ENCODE assay signal across 8 cellular contexts in the genomic region with DNA sequence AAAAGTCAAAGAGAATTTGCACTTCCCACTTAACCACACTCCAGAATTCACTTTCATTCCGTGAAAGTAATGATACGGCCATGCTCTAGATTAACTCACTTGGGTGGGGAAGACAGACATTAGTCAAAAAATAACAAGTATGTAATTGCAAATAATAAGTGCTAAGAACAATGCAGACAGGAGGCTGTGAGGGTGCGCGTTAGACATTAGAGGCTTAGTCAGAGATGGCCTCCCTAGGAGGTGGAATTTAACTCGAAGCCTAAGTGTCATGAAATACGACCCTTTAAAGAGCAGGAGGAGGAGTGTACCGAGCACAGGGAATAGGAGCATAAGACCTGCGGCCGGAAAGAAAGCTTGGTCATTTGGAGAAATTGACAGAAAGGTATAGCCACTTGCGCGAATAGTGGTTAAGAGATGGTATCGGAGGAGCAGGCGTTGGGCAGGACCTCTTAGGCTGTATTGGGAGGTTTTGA. TPM values are rescaled to one million over a fixed set of nuclear protein-coding genes. Genes with fewer than 3 reads are reported as not detected.
DNase-seq lines count a peak whose midpoint lies in the region; ATAC-seq and TF ChIP-seq lines count a peak whose summit lies in the region.

No MANE protein-coding gene starts in this region.

- H4K91ac ChIP-seq in trophoblast cell (ENCODE audit: low read depth, low read length) = peak overlapping the region; percentile 27

- no peak overlapping the region for H3K23ac ChIP-seq in trophoblast cell (ENCODE audit: low read length)

- no peak overlapping the region for H2BK120ac ChIP-seq in trophoblast cell (ENCODE audit: insufficient read depth, low read length, poor library complexity)

- no peak overlapping the region for H3K4me3 Mint-ChIP-seq in activated CD4-positive, alpha-beta T cell treated with anti-CD3 and anti-CD28 coated beads for 36 hours

- intact Hi-C loops in activated CD4-positive, alpha-beta T cell treated with anti-CD3 and anti-CD28 coated beads for 36 hours (cut with DNase I, micrococcal nuclease) = loop anchor here (2.0 to 10.0 kb wide), 6 partner anchors 83 to 1047 kb away; partner anchors contain the start of genes AMDHD1 (in 2 of the 2), CCDC38 (in 2 of the 2), CDK17 (in 1 of the 2) and METAP2 (in 1 of the 2)

- H3K27ac ChIP-seq in fibroblast of lung (ENCODE audit: insufficient read depth, low read length) (peak overlapping the region; percentile 82), trophoblast cell (ENCODE audit: low read depth, low read length) (no peak overlapping the region)

- H3K9me3 Mint-ChIP-seq in activated CD4-positive, alpha-beta T cell treated with anti-CD3 and anti-CD28 coated beads for 36 hours (ENCODE audit: low read depth) = no peaks in the 10 kb centered on the region

- peaks cover 3% of the 10 kb centered on the region for H3K27me3 Mint-ChIP-seq in activated CD4-positive, alpha-beta T cell treated with anti-CD3 and anti-CD28 coated beads for 36 hours

- H4K8ac ChIP-seq in trophoblast cell (ENCODE audit: low read depth, low read length) = peak overlapping the region; percentile 65

- no peak overlapping the region for H3K27ac Mint-ChIP-seq in activated CD4-positive, alpha-beta T cell treated with anti-CD3 and anti-CD28 coated beads for 36 hours

- no peak overlapping the region for H3K14ac ChIP-seq in trophoblast cell (ENCODE audit: low read length)

- TF ChIP-seq CTCF in fibroblast of lung (conservative IDR thresholded peaks at IDR 0.05 in 1 of 2, IDR thresholded peaks at IDR 0.05 in 1 of 2; ENCODE audit: low read depth in 1 of 2, low read length in 2 of 2) = no peak

- peaks cover 33% of the 10 kb centered on the region for H3K36me3 Mint-ChIP-seq in activated CD4-positive, alpha-beta T cell treated with anti-CD3 and anti-CD28 coated beads for 36 hours (ENCODE audit: low read depth)

- peaks cover 28% of the 10 kb centered on the region for H3K4me1 Mint-ChIP-seq in activated CD4-positive, alpha-beta T cell treated with anti-CD3 and anti-CD28 coated beads for 36 hours

- H3K79me1 ChIP-seq in trophoblast cell (ENCODE audit: low read length) = peaks cover 1% of the 10 kb centered on the region

- H3K9me3 ChIP-seq in fibroblast of lung (ENCODE audit: control insufficient read depth, insufficient read depth, low read depth, low read length) (no peaks in the 10 kb centered on the region), trophoblast cell (ENCODE audit: insufficient read depth, low read depth, low read length) (no peaks in the 10 kb centered on the region)

- peak overlapping the region; percentile 91 for H3K4me2 ChIP-seq in fibroblast of lung (ENCODE audit: extremely low read depth, insufficient read depth, low read length)
- H3K4me2 ChIP-seq in trophoblast cell (ENCODE audit: low read length) = peak overlapping the region; percentile 91

- no peaks in the 10 kb centered on the region for H3K36me3 ChIP-seq in fibroblast of lung (ENCODE audit: control insufficient read depth, insufficient read depth, low read length)
- peaks cover 4 to 8% of the 10 kb centered on the region in 2 experiments for H3K36me3 ChIP-seq in trophoblast cell (ENCODE audit: control insufficient read depth in 1 of 2, insufficient read depth in 2 of 2, low read length in 2 of 2)

- CTCF ChIA-PET in activated CD4-positive, alpha-beta T cell treated with anti-CD3 and anti-CD28 coated beads for 36 hours (lab: Charles Lee) = interaction anchor here (0.5 kb wide), 1 partner anchor 120 kb away, joined by 3 read pairs; no protein-coding TSS in a partner anchor

- peak overlapping the region; percentile 65 for H3K4ac ChIP-seq in trophoblast cell (ENCODE audit: low read depth, low read length)

- H2BK5ac ChIP-seq in trophoblast cell (ENCODE audit: low read depth, low read length, poor library complexity) = no peak overlapping the region

- H2BK12ac ChIP-seq in trophoblast cell (ENCODE audit: low read length) = no peak overlapping the region

- H3K79me2 ChIP-seq in fibroblast of lung (ENCODE audit: control insufficient read depth, insufficient read depth, low read length) (peaks cover 45% of the 10 kb centered on the region), trophoblast cell (ENCODE audit: control insufficient read depth, insufficient read depth, low read length, poor library complexity) (peaks cover 7% of the 10 kb centered on the region)

- H3K27me3 ChIP-seq in fibroblast of lung (ENCODE audit: control insufficient read depth, insufficient read depth, low read length) (no peaks in the 10 kb centered on the region), trophoblast cell (ENCODE audit: insufficient read depth, low read length) (no peaks in the 10 kb centered on the region)

- H4K20me1 ChIP-seq in fibroblast of lung (ENCODE audit: control insufficient read depth, extremely low read depth, insufficient read depth, low read length) = no peaks in the 10 kb centered on the region

- DNase-seq in activated CD4-positive, alpha-beta T cell treated with anti-CD3 and anti-CD28 coated beads for 36 hours = peak; percentile 36
- DNase-seq in activated CD4-positive, alpha-beta T cell treated with anti-CD3 and anti-CD28 coated beads, Interleukin-2, amount 50 U/mL, for 1 hour = no peak
- DNase-seq in SW480 (ENCODE audit: low spot score) (peak; percentile 46), fibroblast of lung (ENCODE audit: low read depth in 2 of 2) (peak; percentile 34 to 48), trophoblast cell (peak in 1 of 2 donors; percentile 8), middle frontal gyrus (ENCODE audit: extremely low spot score, low spot score) (no peak), activated gamma-delta T cell (lab: John Stamatoyannopoulos, UW) (no peak)

- H3K4me3 ChIP-seq in fibroblast of lung (replicated peaks in 1 of 4; ENCODE audit: control extremely low read depth in 1 of 4, insufficient read depth in 1 of 4, low read depth in 3 of 4, low read length in 4 of 4) (peak overlapping the region; percentile 63 to 83 (median 78)), trophoblast cell (ENCODE audit: low read depth, low read length) (peak overlapping the region; percentile 85)

- peak overlapping the region; percentile 73 for H3K9ac ChIP-seq in fibroblast of lung (ENCODE audit: insufficient read depth, low read length)
- peak overlapping the region; percentile 62 for H3K9ac ChIP-seq in trophoblast cell (ENCODE audit: low read length)

- peak; percentile 43 for ATAC-seq in activated CD4-positive, alpha-beta T cell treated with anti-CD3 and anti-CD28 coated beads for 36 hours
- peak; percentile 18 for ATAC-seq in HG03342 (IDR thresholded peaks at IDR 0.05; ENCODE audit: unreplicated experiment)

- WGBS in trophoblast cell (ENCODE audit: extremely low coverage, insufficient coverage, insufficient read length) = no CpG with 5 or more reads among the region's 13 CpGs

- H3K4me1 ChIP-seq in fibroblast of lung (ENCODE audit: control insufficient read depth, extremely low read depth, insufficient read depth, low read length) (peaks cover 6% of the 10 kb centered on the region), trophoblast cell (ENCODE audit: control insufficient read depth in 1 of 2, insufficient read depth in 2 of 2, low read length in 2 of 2) (peaks cover 0 to 3% of the 10 kb centered on the region in 2 experiments)

- POLR2A ChIA-PET in activated CD4-positive, alpha-beta T cell treated with anti-CD3 and anti-CD28 coated beads for 36 hours (lab: Charles Lee) = no interaction called here

- no peak overlapping the region for H2AK5ac ChIP-seq in trophoblast cell (ENCODE audit: low read length)

- H3K18ac ChIP-seq in trophoblast cell (ENCODE audit: low read length) = no peak overlapping the region

- H2AFZ ChIP-seq in fibroblast of lung (ENCODE audit: low read length) = peak overlapping the region; percentile 76
- peak overlapping the region; percentile 47 for H2AFZ ChIP-seq in trophoblast cell (ENCODE audit: insufficient read depth, low read length, poor library complexity)

- H4K12ac ChIP-seq in trophoblast cell (ENCODE audit: low read depth, low read length) = no peak overlapping the region

RNA-seq across cellular contexts. Expression of gene SNRPF, which starts 0.6 kb away (rescaled TPM):
- 10 to 100 TPM; 23.1 to 61.1 TPM for total RNA-seq in activated CD4-positive, alpha-beta T cell treated with anti-CD3 and anti-CD28 coated beads for 36 hours
- total RNA-seq in fibroblast of lung = 11.3 and 14.2 TPM in 2 replicates
- polyA plus RNA-seq in fibroblast of lung = 25.0 and 35.2 TPM in 2 replicates
- 61.2 and 71.8 TPM in 2 replicates for polyA plus RNA-seq in fibroblast of lung (2012)
- 6.0 and 6.4 TPM in 2 replicates for polyA minus RNA-seq in fibroblast of lung (ENCODE audit: low replicate concordance)
- polyA plus RNA-seq in trophoblast cell (2013) = 46.2 and 49.5 TPM in 2 replicates

Comparison
In these comparisons a context has a peak if more than half of its experiments do, and no peak if none do; other contexts are left out.
1. DNase-seq: peak in activated CD4-positive, alpha-beta T cell treated with anti-CD3 and anti-CD28 coated beads for 36 hours (single experiment), SW480 (single experiment) and fibroblast of lung (2 of 2); none in activated CD4-positive, alpha-beta T cell treated with anti-CD3 and anti-CD28 coated beads, Interleukin-2, amount 50 U/mL, for 1 hour (single experiment), middle frontal gyrus (single experiment) and activated gamma-delta T cell (single experiment).